In genomic region chr9:19720374-19720773, GRCh38 we compare ENCODE assay signal across 13 cellular contexts.
DNase-seq lines count a peak whose midpoint lies in the region; ATAC-seq and TF ChIP-seq lines count a peak whose summit lies in the region.
"Had no signal": no experiment of that assay in that cellular context is flagged by ENCODE, and none has a peak within 500 bp of the region (broad histone marks: within the 10 kb centered on the region; RNA-seq: fewer than 3 reads in every experiment).

No MANE protein-coding gene starts in this region.

- no peak overlapping the region for H3K27ac ChIP-seq in CD8-positive, alpha-beta T cell (ENCODE audit: low read depth, low read length)
- H3K27ac ChIP-seq: skin epidermis had no signal

- CTCF ChIA-PET in CD8-positive, alpha-beta T cell (lab: Charles Lee): no interaction called here

- DNase-seq in EL: peak; percentile 15
- peak; percentile 12 for DNase-seq in NCI-H1048 (lab: John Stamatoyannopoulos, UW)
- DNase-seq in cardiac fibroblast (ENCODE audit: low read depth in 2 of 2): peak; percentile 52 to 56
- DNase-seq in medulla oblongata (ENCODE audit: extremely low spot score): peak; percentile 60
- DNase-seq in activated T-cell treated with anti-CD3 and anti-CD28 coated beads, Interleukin-2, amount 50 U/mL, for 4 hours: no peak
- no peak for DNase-seq in CD8-positive, alpha-beta T cell
- DNase-seq: activated CD4-positive, CD25-positive, alpha-beta regulatory T cell treated with anti-CD3 and anti-CD28 coated beads, Interleukin-2, amount 50 U/mL, for 72 hours; activated naive CD4-positive, alpha-beta T cell; NCI-H1436 treated with DMSO at 0.1 percent for 48 hours had no signal

- no peaks in the 10 kb centered on the region for H3K9me3 ChIP-seq in CD8-positive, alpha-beta T cell (ENCODE audit: low read length)

- H3K36me3 Mint-ChIP-seq in activated T-cell treated with anti-CD3 and anti-CD28 coated beads, Interleukin-2, amount 50 U/mL, for 4 hours (ENCODE audit: insufficient read depth): no peaks in the 10 kb centered on the region
- no peaks in the 10 kb centered on the region for H3K36me3 Mint-ChIP-seq in CD8-positive, alpha-beta T cell
- H3K36me3 Mint-ChIP-seq: CD14-positive monocyte had no signal

- H3K9me3 Mint-ChIP-seq in activated T-cell treated with anti-CD3 and anti-CD28 coated beads, Interleukin-2, amount 50 U/mL, for 4 hours: no peaks in the 10 kb centered on the region
- H3K9me3 Mint-ChIP-seq in CD8-positive, alpha-beta T cell: no peaks in the 10 kb centered on the region

- POLR2A ChIA-PET in CD8-positive, alpha-beta T cell (lab: Charles Lee): no interaction called here

- H3K27me3 Mint-ChIP-seq in activated T-cell treated with anti-CD3 and anti-CD28 coated beads, Interleukin-2, amount 50 U/mL, for 4 hours (ENCODE audit: low read depth): no peaks in the 10 kb centered on the region
- H3K27me3 Mint-ChIP-seq in CD8-positive, alpha-beta T cell (ENCODE audit: low read depth): peaks cover 2% of the 10 kb centered on the region

- no peaks in the 10 kb centered on the region for H3K27me3 ChIP-seq in CD8-positive, alpha-beta T cell (ENCODE audit: insufficient read depth, low read length)

- intact Hi-C loops in CD8-positive, alpha-beta T cell (cut with DNase I, micrococcal nuclease): no loop called here

- no peak overlapping the region for H3K4me3 ChIP-seq in cardiac fibroblast (replicated peaks in 1 of 2; ENCODE audit: low read depth in 2 of 2, low read length in 2 of 2)
- H3K4me3 ChIP-seq in CD8-positive, alpha-beta T cell (ENCODE audit: low read depth, low read length): no peak overlapping the region
- H3K4me3 ChIP-seq: skin epidermis had no signal

- ATAC-seq in activated T-cell treated with anti-CD3 and anti-CD28 coated beads, Interleukin-2, amount 50 U/mL, for 4 hours: no peak
- no peak for ATAC-seq in CD8-positive, alpha-beta T cell
- ATAC-seq in HG03045 (IDR thresholded peaks at IDR 0.05; ENCODE audit: unreplicated experiment): no peak
- no peak for ATAC-seq in activated CD4-positive, CD25-positive, alpha-beta regulatory T cell treated with anti-CD3 and anti-CD28 coated beads, Interleukin-2, amount 50 U/mL, for 24 hours

- no peaks in the 10 kb centered on the region for H3K4me1 Mint-ChIP-seq in activated T-cell treated with anti-CD3 and anti-CD28 coated beads, Interleukin-2, amount 50 U/mL, for 4 hours (ENCODE audit: low read depth)
- H3K4me1 Mint-ChIP-seq in CD8-positive, alpha-beta T cell (ENCODE audit: low read depth): no peaks in the 10 kb centered on the region
- H3K4me1 Mint-ChIP-seq: CD14-positive monocyte had no signal

- no peak for TF ChIP-seq CTCF in cardiac fibroblast (IDR thresholded peaks at IDR 0.05; ENCODE audit: low read depth, low read length)
- TF ChIP-seq CTCF in CD8-positive, alpha-beta T cell (IDR thresholded peaks at IDR 0.05): no peak

- no peaks in the 10 kb centered on the region for H3K36me3 ChIP-seq in CD8-positive, alpha-beta T cell (ENCODE audit: insufficient read depth, low read length)

- no peaks in the 10 kb centered on the region for H3K4me1 ChIP-seq in CD8-positive, alpha-beta T cell (ENCODE audit: insufficient read depth, low read length)

- H3K27ac Mint-ChIP-seq in CD8-positive, alpha-beta T cell: no peak overlapping the region
- H3K27ac Mint-ChIP-seq: CD14-positive monocyte had no signal

- H3K4me3 Mint-ChIP-seq in activated T-cell treated with anti-CD3 and anti-CD28 coated beads, Interleukin-2, amount 50 U/mL, for 4 hours: no peak overlapping the region
- H3K4me3 Mint-ChIP-seq in CD8-positive, alpha-beta T cell: no peak overlapping the region
- H3K4me3 Mint-ChIP-seq: CD14-positive monocyte had no signal

Comparison
In these comparisons a context has a peak if more than half of its experiments do, and no peak if none do; other contexts are left out.
1. DNase-seq: peak in EL (single experiment), NCI-H1048 (single experiment), cardiac fibroblast (2 of 2) and medulla oblongata (single experiment); none in activated T-cell treated with anti-CD3 and anti-CD28 coated beads, Interleukin-2, amount 50 U/mL, for 4 hours (single experiment) and CD8-positive, alpha-beta T cell (0 of 7).